In the genomic region with DNA sequence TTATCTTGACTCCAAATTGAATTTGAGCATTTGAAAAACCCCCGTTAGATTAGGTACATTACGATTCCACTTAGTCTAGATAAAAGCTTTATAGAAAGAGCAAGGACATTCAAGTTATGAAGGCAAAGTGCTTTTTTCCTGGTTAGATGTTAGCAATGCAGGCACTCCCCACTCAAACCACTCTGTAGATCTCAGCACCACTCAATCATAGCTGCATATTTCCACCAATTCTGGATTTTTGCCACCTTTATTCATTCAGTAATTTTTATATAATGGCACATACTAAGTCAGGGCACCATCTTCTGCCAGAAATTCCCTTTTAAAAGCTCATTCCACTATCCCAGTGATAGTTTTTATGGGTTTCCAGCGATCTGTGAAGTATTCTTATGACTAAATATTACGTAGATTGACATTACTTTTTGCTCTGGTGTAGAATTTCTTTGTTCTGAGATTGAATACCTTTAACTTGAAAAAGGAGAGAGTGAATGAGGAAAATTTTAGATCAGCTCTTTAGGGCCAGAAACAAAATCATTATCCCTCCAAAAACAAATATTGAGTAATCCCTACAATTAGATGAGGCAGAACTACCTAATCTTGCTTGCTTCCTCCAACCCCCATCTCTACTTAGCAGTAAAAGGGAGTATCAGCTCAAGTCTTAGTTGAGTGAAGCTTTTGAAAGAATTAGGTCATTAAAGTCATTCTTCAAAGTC, we compare ENCODE assay signal across 1 cellular context.
TF ChIP-seq lines count a peak whose summit lies in the region.

No MANE protein-coding gene starts in this region.

TF ChIP-seq in HEK293, 187 proteins besides CTCF, POLR2A, EP300 and RAD21 (continued from another document):
- TF ChIP-seq ZNF521 (tag by site-specific recombination; IDR thresholded peaks at IDR 0.05) (no peak), OSR2 (tag by site-specific recombination; IDR thresholded peaks at IDR 0.05) (peak; percentile 79; the same call in 1 of the 2 replicates), BCL11B (tag by site-specific recombination; IDR thresholded peaks at IDR 0.05; ENCODE audit: low read depth) (peak; percentile 21; the same call in 1 of the 2 replicates), ZNF37A (tag by site-specific recombination; IDR thresholded peaks at IDR 0.05) (no peak), ZNF514 (tag by site-specific recombination; IDR thresholded peaks at IDR 0.05) (no peak), MZF1 (tag by site-specific recombination; IDR thresholded peaks at IDR 0.05; ENCODE audit: borderline replicate concordance) (peak; percentile 67; the same call in 1 of the 2 replicates), ZNF24 (tag by site-specific recombination; IDR thresholded peaks at IDR 0.05) (0 out of 2 replicates have a peak, but pooled peaks have one; percentile 41), ZNF843 (tag by site-specific recombination; IDR thresholded peaks at IDR 0.05) (peak; percentile 49; the same call in 1 of the 2 replicates), GLIS1 (tag by site-specific recombination; IDR thresholded peaks at IDR 0.05) (no peak), SP3 (tag by site-specific recombination; IDR thresholded peaks at IDR 0.05) (peak; percentile 41), ZNF548 (tag by site-specific recombination; IDR thresholded peaks at IDR 0.05) (no peak), ZNF76 (tag by site-specific recombination; IDR thresholded peaks at IDR 0.05; ENCODE audit: borderline replicate concordance, low read depth) (peak; percentile 21; the same call in 1 of the 2 replicates), ZNF629 (tag by site-specific recombination; IDR thresholded peaks at IDR 0.05) (peak; percentile 81), TCF7L2 (IDR thresholded peaks at IDR 0.05; ENCODE audit: borderline replicate concordance, low read depth, low read length) (peak; percentile 42; the same call in 1 of the 2 replicates)
- TF ChIP-seq, protein P1, sequence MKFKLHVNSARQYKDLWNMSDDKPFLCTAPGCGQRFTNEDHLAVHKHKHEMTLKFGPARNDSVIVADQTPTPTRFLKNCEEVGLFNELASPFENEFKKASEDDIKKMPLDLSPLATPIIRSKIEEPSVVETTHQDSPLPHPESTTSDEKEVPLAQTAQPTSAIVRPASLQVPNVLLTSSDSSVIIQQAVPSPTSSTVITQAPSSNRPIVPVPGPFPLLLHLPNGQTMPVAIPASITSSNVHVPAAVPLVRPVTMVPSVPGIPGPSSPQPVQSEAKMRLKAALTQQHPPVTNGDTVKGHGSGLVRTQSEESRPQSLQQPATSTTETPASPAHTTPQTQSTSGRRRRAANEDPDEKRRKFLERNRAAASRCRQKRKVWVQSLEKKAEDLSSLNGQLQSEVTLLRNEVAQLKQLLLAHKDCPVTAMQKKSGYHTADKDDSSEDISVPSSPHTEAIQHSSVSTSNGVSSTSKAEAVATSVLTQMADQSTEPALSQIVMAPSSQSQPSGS (tag by site-specific recombination; IDR thresholded peaks at IDR 0.05; ENCODE audit: low read depth) = peak; percentile 55
- TF ChIP-seq, protein P2, sequence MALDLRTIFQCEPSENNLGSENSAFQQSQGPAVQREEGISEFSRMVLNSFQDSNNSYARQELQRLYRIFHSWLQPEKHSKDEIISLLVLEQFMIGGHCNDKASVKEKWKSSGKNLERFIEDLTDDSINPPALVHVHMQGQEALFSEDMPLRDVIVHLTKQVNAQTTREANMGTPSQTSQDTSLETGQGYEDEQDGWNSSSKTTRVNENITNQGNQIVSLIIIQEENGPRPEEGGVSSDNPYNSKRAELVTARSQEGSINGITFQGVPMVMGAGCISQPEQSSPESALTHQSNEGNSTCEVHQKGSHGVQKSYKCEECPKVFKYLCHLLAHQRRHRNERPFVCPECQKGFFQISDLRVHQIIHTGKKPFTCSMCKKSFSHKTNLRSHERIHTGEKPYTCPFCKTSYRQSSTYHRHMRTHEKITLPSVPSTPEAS (tag by site-specific recombination; IDR thresholded peaks at IDR 0.05) = no peak
